1 cellular context compared by ENCODE assay signal in genomic region chr17:38656959-38657823, GRCh38.
TF ChIP-seq lines count a peak whose summit lies in the region.

No MANE protein-coding gene starts in this region.

TF ChIP-seq in HepG2, 621 proteins besides CTCF, POLR2A, EP300 and RAD21 (continued from another document and continues in another):
- TF ChIP-seq ZNF142 (CRISPR knock-in tag; IDR thresholded peaks at IDR 0.05) (0 out of 2 replicates have a peak, but pooled peaks have one; percentile 56), YEATS2 (CRISPR knock-in tag; IDR thresholded peaks at IDR 0.05; ENCODE audit: borderline replicate concordance) (peak; percentile 58; the same call in 1 of the 2 replicates), ZNF34 (CRISPR knock-in tag; IDR thresholded peaks at IDR 0.05; ENCODE audit: borderline replicate concordance) (no peak), ZNF543 (CRISPR knock-in tag; IDR thresholded peaks at IDR 0.05) (no peak; the same call in none of the 2 replicates), ZNF788 (CRISPR knock-in tag; IDR thresholded peaks at IDR 0.05; ENCODE audit: borderline replicate concordance) (peak; percentile 58; the same call in 1 of the 2 replicates), FOXJ3 (CRISPR knock-in tag; IDR thresholded peaks at IDR 0.05; ENCODE audit: borderline replicate concordance) (peak; percentile 57; the same call in 1 of the 2 replicates), ZNF230 (CRISPR knock-in tag; IDR thresholded peaks at IDR 0.05) (peak; percentile 84; the same call in 1 of the 2 replicates), BRD4 (CRISPR knock-in tag; IDR thresholded peaks at IDR 0.05) (peak; percentile 75), MXI1 (IDR thresholded peaks at IDR 0.05; ENCODE audit: borderline replicate concordance, low read depth, low read length) (peak; percentile 7; the same call in 2 of the 3 replicates), ZNF567 (CRISPR knock-in tag; IDR thresholded peaks at IDR 0.05; ENCODE audit: borderline replicate concordance) (peak; percentile 14; the same call in 1 of the 2 replicates), HOXA3 (CRISPR knock-in tag; IDR thresholded peaks at IDR 0.05) (peak; percentile 81), HMG20A (CRISPR knock-in tag; IDR thresholded peaks at IDR 0.05; ENCODE audit: borderline replicate concordance) (peak; percentile 61), ZNF460 (CRISPR knock-in tag; IDR thresholded peaks at IDR 0.05; ENCODE audit: borderline replicate concordance) (peak; percentile 71; the same call in 1 of the 2 replicates), ZNF772 (CRISPR knock-in tag; IDR thresholded peaks at IDR 0.05) (peak; percentile 14; the same call in 1 of the 2 replicates), TOPORS (CRISPR knock-in tag; IDR thresholded peaks at IDR 0.05) (0 out of 2 replicates have a peak, but pooled peaks have one; percentile 19), SNAI1 (CRISPR knock-in tag; IDR thresholded peaks at IDR 0.05; ENCODE audit: borderline replicate concordance) (no peak; the same call in 1 of the 2 replicates), NRL (CRISPR knock-in tag; IDR thresholded peaks at IDR 0.05; ENCODE audit: borderline replicate concordance) (peak; percentile 58; the same call in 1 of the 2 replicates), KAT7 (CRISPR knock-in tag; IDR thresholded peaks at IDR 0.05; ENCODE audit: borderline replicate concordance) (no peak; the same call in 1 of the 2 replicates), THAP11 (CRISPR knock-in tag; IDR thresholded peaks at IDR 0.05) (peak; percentile 59), MAF1 (CRISPR knock-in tag; IDR thresholded peaks at IDR 0.05; ENCODE audit: borderline replicate concordance) (no peak), ZFP82 (CRISPR knock-in tag; IDR thresholded peaks at IDR 0.05; ENCODE audit: borderline replicate concordance) (peak; percentile 55; the same call in 1 of the 2 replicates), ZNF777 (CRISPR knock-in tag; IDR thresholded peaks at IDR 0.05) (no peak), RCOR2 (CRISPR knock-in tag; IDR thresholded peaks at IDR 0.05) (peak; percentile 27; the same call in 1 of the 2 replicates), ZNF83 (CRISPR knock-in tag; IDR thresholded peaks at IDR 0.05; ENCODE audit: borderline replicate concordance) (no peak), REPIN1 (CRISPR knock-in tag; IDR thresholded peaks at IDR 0.05; ENCODE audit: borderline replicate concordance, low read depth) (peak; percentile 65), ZNF713 (CRISPR knock-in tag; IDR thresholded peaks at IDR 0.05) (no peak), ZHX2 (IDR thresholded peaks at IDR 0.05; ENCODE audit: low read depth) (no peak), ZHX2 (CRISPR knock-in tag; IDR thresholded peaks at IDR 0.05; ENCODE audit: borderline replicate concordance) (no peak), ZSCAN22 (CRISPR knock-in tag; IDR thresholded peaks at IDR 0.05) (peak; percentile 49; the same call in 1 of the 2 replicates), ZC3H4 (CRISPR knock-in tag; IDR thresholded peaks at IDR 0.05; ENCODE audit: borderline replicate concordance) (0 out of 2 replicates have a peak, but pooled peaks have one; percentile 1), ZKSCAN1 (IDR thresholded peaks at IDR 0.05; ENCODE audit: low read length) (no peak; the same call in 1 of the 2 replicates), MXD4 (CRISPR knock-in tag; IDR thresholded peaks at IDR 0.05) (no peak; the same call in 1 of the 2 replicates), HNF4A (CRISPR knock-in tag; IDR thresholded peaks at IDR 0.05) (peak; percentile 95), KMT2A (CRISPR knock-in tag; IDR thresholded peaks at IDR 0.05) (no peak), ZNF7 (CRISPR knock-in tag; IDR thresholded peaks at IDR 0.05) (no peak), ZNF224 (CRISPR knock-in tag; IDR thresholded peaks at IDR 0.05) (peak; percentile 82), E2F2 (CRISPR knock-in tag; IDR thresholded peaks at IDR 0.05; ENCODE audit: borderline replicate concordance) (no peak; the same call in 1 of the 2 replicates), FOXM1 (CRISPR knock-in tag; IDR thresholded peaks at IDR 0.05) (no peak), PPARG (CRISPR knock-in tag; conservative IDR thresholded peaks at IDR 0.05) (peak; percentile 24; the same call in 1 of the 2 replicates), ZNF569 (CRISPR knock-in tag; IDR thresholded peaks at IDR 0.05; ENCODE audit: borderline replicate concordance) (no peak), ZNF891 (CRISPR knock-in tag; IDR thresholded peaks at IDR 0.05) (peak; percentile 54; the same call in 1 of the 2 replicates)
- TF ChIP-seq, protein P1, sequence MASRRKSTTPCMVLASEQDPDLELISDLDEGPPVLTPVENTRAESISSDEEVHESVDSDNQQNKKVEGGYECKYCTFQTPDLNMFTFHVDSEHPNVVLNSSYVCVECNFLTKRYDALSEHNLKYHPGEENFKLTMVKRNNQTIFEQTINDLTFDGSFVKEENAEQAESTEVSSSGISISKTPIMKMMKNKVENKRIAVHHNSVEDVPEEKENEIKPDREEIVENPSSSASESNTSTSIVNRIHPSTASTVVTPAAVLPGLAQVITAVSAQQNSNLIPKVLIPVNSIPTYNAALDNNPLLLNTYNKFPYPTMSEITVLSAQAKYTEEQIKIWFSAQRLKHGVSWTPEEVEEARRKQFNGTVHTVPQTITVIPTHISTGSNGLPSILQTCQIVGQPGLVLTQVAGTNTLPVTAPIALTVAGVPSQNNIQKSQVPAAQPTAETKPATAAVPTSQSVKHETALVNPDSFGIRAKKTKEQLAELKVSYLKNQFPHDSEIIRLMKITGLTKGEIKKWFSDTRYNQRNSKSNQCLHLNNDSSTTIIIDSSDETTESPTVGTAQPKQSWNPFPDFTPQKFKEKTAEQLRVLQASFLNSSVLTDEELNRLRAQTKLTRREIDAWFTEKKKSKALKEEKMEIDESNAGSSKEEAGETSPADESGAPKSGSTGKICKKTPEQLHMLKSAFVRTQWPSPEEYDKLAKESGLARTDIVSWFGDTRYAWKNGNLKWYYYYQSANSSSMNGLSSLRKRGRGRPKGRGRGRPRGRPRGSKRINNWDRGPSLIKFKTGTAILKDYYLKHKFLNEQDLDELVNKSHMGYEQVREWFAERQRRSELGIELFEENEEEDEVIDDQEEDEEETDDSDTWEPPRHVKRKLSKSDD (CRISPR knock-in tag; IDR thresholded peaks at IDR 0.05; ENCODE audit: low read depth), result peak; percentile 46; the same call in 1 of the 2 replicates
- TF ChIP-seq, protein P2, sequence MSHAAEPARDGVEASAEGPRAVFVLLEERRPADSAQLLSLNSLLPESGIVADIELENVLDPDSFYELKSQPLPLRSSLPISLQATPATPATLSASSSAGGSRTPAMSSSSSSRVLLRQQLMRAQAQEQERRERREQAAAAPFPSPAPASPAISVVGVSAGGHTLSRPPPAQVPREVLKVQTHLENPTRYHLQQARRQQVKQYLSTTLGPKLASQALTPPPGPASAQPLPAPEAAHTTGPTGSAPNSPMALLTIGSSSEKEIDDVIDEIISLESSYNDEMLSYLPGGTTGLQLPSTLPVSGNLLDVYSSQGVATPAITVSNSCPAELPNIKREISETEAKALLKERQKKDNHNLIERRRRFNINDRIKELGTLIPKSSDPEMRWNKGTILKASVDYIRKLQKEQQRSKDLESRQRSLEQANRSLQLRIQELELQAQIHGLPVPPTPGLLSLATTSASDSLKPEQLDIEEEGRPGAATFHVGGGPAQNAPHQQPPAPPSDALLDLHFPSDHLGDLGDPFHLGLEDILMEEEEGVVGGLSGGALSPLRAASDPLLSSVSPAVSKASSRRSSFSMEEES (CRISPR knock-in tag; IDR thresholded peaks at IDR 0.05), result peak; percentile 67; the same call in 1 of the 2 replicates
- TF ChIP-seq, protein P3, sequence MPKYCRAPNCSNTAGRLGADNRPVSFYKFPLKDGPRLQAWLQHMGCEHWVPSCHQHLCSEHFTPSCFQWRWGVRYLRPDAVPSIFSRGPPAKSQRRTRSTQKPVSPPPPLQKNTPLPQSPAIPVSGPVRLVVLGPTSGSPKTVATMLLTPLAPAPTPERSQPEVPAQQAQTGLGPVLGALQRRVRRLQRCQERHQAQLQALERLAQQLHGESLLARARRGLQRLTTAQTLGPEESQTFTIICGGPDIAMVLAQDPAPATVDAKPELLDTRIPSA (CRISPR knock-in tag; IDR thresholded peaks at IDR 0.05; ENCODE audit: borderline replicate concordance), result no peak; the same call in 1 of the 2 replicates
- TF ChIP-seq, protein P4, sequence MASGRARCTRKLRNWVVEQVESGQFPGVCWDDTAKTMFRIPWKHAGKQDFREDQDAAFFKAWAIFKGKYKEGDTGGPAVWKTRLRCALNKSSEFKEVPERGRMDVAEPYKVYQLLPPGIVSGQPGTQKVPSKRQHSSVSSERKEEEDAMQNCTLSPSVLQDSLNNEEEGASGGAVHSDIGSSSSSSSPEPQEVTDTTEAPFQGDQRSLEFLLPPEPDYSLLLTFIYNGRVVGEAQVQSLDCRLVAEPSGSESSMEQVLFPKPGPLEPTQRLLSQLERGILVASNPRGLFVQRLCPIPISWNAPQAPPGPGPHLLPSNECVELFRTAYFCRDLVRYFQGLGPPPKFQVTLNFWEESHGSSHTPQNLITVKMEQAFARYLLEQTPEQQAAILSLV (CRISPR knock-in tag; IDR thresholded peaks at IDR 0.05; ENCODE audit: borderline replicate concordance), result no peak
